Comparison of ENCODE assay signal across 18 cellular contexts in genomic region chr3:56591256-56591655, GRCh38. TPM values are rescaled to one million over a fixed set of nuclear protein-coding genes. Genes with fewer than 3 reads are reported as not detected.
A peak's percentile ranks its signal among the peaks of the same experiment; 100 is the strongest.
DNase-seq lines count a peak whose midpoint lies in the region; ATAC-seq and TF ChIP-seq lines count a peak whose summit lies in the region.
"Had no signal": no experiment of that assay in that cellular context is flagged by ENCODE, and none has a peak within 500 bp of the region (broad histone marks: within the 10 kb centered on the region; RNA-seq: fewer than 3 reads in every experiment).

No MANE protein-coding gene starts in this region.

- TF ChIP-seq POLR2A in IMR-90 (IDR thresholded peaks at IDR 0.05; ENCODE audit: low read depth, low read length) = no peak
- TF ChIP-seq POLR2A in esophagus squamous epithelium (IDR thresholded peaks at IDR 0.05) = no peak

- no peak overlapping the region for H3K56ac ChIP-seq in IMR-90 (ENCODE audit: extremely low read depth, insufficient read depth, low read length)

- H3K27me3 Mint-ChIP-seq in CD8-positive, alpha-beta memory T cell = no peaks in the 10 kb centered on the region
- no peaks in the 10 kb centered on the region for H3K27me3 Mint-ChIP-seq in naive thymus-derived CD4-positive, alpha-beta T cell
- H3K27me3 Mint-ChIP-seq: activated B cell treated with CpG ODN at 0.5 μM for 24 hours had no signal

- no peak overlapping the region for H2BK20ac ChIP-seq in IMR-90 (ENCODE audit: low read depth, low read length)

- peaks cover 44% of the 10 kb centered on the region for H3K4me1 ChIP-seq in CD8-positive, alpha-beta memory T cell (ENCODE audit: insufficient read depth, low read length)
- H3K4me1 ChIP-seq in IMR-90 (ENCODE audit: control insufficient read depth, insufficient read depth, low read length) (peaks cover 10% of the 10 kb centered on the region), adipocyte (ENCODE audit: control insufficient read depth, insufficient read depth, low read length) (peaks cover 20% of the 10 kb centered on the region), esophagus squamous epithelium (no peaks in the 10 kb centered on the region)
- peaks cover 23 to 44% of the 10 kb centered on the region in 2 donors for H3K4me1 ChIP-seq in naive thymus-derived CD4-positive, alpha-beta T cell (ENCODE audit: control insufficient read depth in 2 of 2, insufficient read depth in 2 of 2, low read length in 2 of 2)
- H3K4me1 ChIP-seq: thyroid gland had no signal

- H3K9ac ChIP-seq in IMR-90 (ENCODE audit: low read depth, low read length) (no peak overlapping the region), adipocyte (ENCODE audit: low read length) (no peak overlapping the region)
- H3K9ac ChIP-seq: GM23248 had no signal

- H3K36me3 Mint-ChIP-seq in CD8-positive, alpha-beta memory T cell = peaks cover 6 to 20% (median 8%) of the 10 kb centered on the region in 3 donors
- peaks cover 9 to 30% (median 26%) of the 10 kb centered on the region in 5 donors for H3K36me3 Mint-ChIP-seq in naive thymus-derived CD4-positive, alpha-beta T cell

- no peak overlapping the region for H2AK5ac ChIP-seq in IMR-90 (ENCODE audit: low read depth, low read length)

- TF ChIP-seq CTCF in IMR-90 (conservative IDR thresholded peaks at IDR 0.05; ENCODE audit: low read depth, low read length) (no peak), esophagus squamous epithelium (IDR thresholded peaks at IDR 0.05) (no peak), GM10266 (IDR thresholded peaks at IDR 0.05; ENCODE audit: control insufficient read depth, insufficient read depth, low read depth, missing control alignments) (no peak)

- peak; percentile 82 for ATAC-seq in IMR-90 (ENCODE audit: low read depth)
- no peak for ATAC-seq in naive thymus-derived CD4-positive, alpha-beta T cell
- ATAC-seq: mucosa of descending colon, Panc1 had no signal

- no peak overlapping the region for H2AK9ac ChIP-seq in IMR-90 (replicated peaks; ENCODE audit: low read depth, low read length, poor library complexity)

- no peak overlapping the region for H3K14ac ChIP-seq in IMR-90 (replicated peaks; ENCODE audit: low read depth, low read length)

- no peak overlapping the region for H3K4me3 ChIP-seq in CD8-positive, alpha-beta memory T cell (ENCODE audit: low read length)
- H3K4me3 ChIP-seq in IMR-90 (ENCODE audit: insufficient read depth, low read depth, low read length) (no peak overlapping the region), adipocyte (ENCODE audit: low read length) (no peak overlapping the region), esophagus squamous epithelium (no peak overlapping the region)
- H3K4me3 ChIP-seq in naive thymus-derived CD4-positive, alpha-beta T cell (ENCODE audit: low read length) = no peak overlapping the region
- H3K4me3 ChIP-seq: GM23248, mucosa of descending colon, thyroid gland had no signal

- H4K91ac ChIP-seq in IMR-90 (ENCODE audit: insufficient read depth, low read depth, low read length) = no peak overlapping the region

- no peaks in the 10 kb centered on the region for H3K9me3 Mint-ChIP-seq in CD8-positive, alpha-beta memory T cell
- peaks cover 0 to 2% (median 0%) of the 10 kb centered on the region in 11 donors for H3K9me3 Mint-ChIP-seq in naive thymus-derived CD4-positive, alpha-beta T cell
- H3K9me3 Mint-ChIP-seq: activated B cell treated with CpG ODN at 0.5 μM for 24 hours had no signal

- H2BK15ac ChIP-seq in IMR-90 (ENCODE audit: low read depth, low read length) = no peak overlapping the region

- DNase-seq in CD8-positive, alpha-beta memory T cell = no peak
- DNase-seq in IMR-90 (peak; percentile 40), adipocyte (ENCODE audit: low read depth) (peak; percentile 50), SKM-1 (lab: John Stamatoyannopoulos, UW; ENCODE audit: unreplicated experiment) (no peak), esophagus squamous epithelium (lab: John Stamatoyannopoulos, UW) (no peak), GM10266 (ENCODE audit: extremely low spot score) (no peak)
- no peak for DNase-seq in naive thymus-derived CD4-positive, alpha-beta T cell
- DNase-seq: activated B cell treated with CpG ODN at 0.5 μM for 24 hours; activated CD8-positive, alpha-beta memory T cell treated with anti-CD3 and anti-CD28 coated beads, Interleukin-2, amount 50 U/mL, for 48 hours; DMS79 treated with DMSO at 0.1 percent for 48 hours; kidney; mucosa of descending colon; NCI-H187; NCI-H524; T-helper 1 cell; thyroid gland had no signal

- H3K27ac ChIP-seq in CD8-positive, alpha-beta memory T cell (ENCODE audit: low read depth, low read length) = no peak overlapping the region
- H3K27ac ChIP-seq in IMR-90 (ENCODE audit: insufficient read depth, low read length) (no peak overlapping the region), esophagus squamous epithelium (no peak overlapping the region)
- no peak overlapping the region for H3K27ac ChIP-seq in naive thymus-derived CD4-positive, alpha-beta T cell (ENCODE audit: low read depth, low read length)
- H3K27ac ChIP-seq: GM23248, thyroid gland had no signal

- in situ Hi-C loops in IMR-90 (cut with MboI; ENCODE audit: low sequenced_read_pairs) = no loop called here

- no CpG with 5 or more reads among the region's 2 CpGs for WGBS in IMR-90 (ENCODE audit: extremely low coverage in 2 of 2, insufficient read length in 1 of 2), 2 experiments
- 36% methylated on average over 2 of the region's 2 CpGs for WGBS in esophagus squamous epithelium, 2 donors

- peaks cover 5% of the 10 kb centered on the region; the same call in 1 of the 2 replicates for H3K9me1 ChIP-seq in IMR-90 (ENCODE audit: insufficient read depth, low read length)

- H2AFZ ChIP-seq in IMR-90 (replicated peaks; ENCODE audit: low read length, poor library complexity) = no peak overlapping the region
- H2AFZ ChIP-seq: GM23248 had no signal

- H3K4me3 Mint-ChIP-seq in CD8-positive, alpha-beta memory T cell = no peak overlapping the region
- peak overlapping the region in 5 of 10 donors; percentile 5 to 61 (median 51) for H3K4me3 Mint-ChIP-seq in naive thymus-derived CD4-positive, alpha-beta T cell
- H3K4me3 Mint-ChIP-seq: activated B cell treated with CpG ODN at 0.5 μM for 24 hours had no signal

- H2BK5ac ChIP-seq in IMR-90 (ENCODE audit: low read depth, low read length, poor library complexity, severe bottlenecking) = peak overlapping the region; percentile 28

- H3K27ac Mint-ChIP-seq in CD8-positive, alpha-beta memory T cell = peak overlapping the region; percentile 61 to 95 (median 77)
- H3K27ac Mint-ChIP-seq in naive thymus-derived CD4-positive, alpha-beta T cell = peak overlapping the region in 8 of 9 donors; percentile 43 to 93 (median 92)
- H3K27ac Mint-ChIP-seq: activated B cell treated with CpG ODN at 0.5 μM for 24 hours had no signal

- H2BK120ac ChIP-seq in IMR-90 (ENCODE audit: low read depth, low read length) = no peak overlapping the region

- no peak overlapping the region for H4K8ac ChIP-seq in IMR-90 (ENCODE audit: low read depth in 2 of 2, low read length in 2 of 2)

- no peak overlapping the region for H3K4ac ChIP-seq in IMR-90 (ENCODE audit: low read depth, low read length)

- CTCF ChIA-PET in CD8-positive, alpha-beta memory T cell (lab: Charles Lee) = interaction anchor here (0.9 kb wide), 1 partner anchor 16 kb away, joined by 3 read pairs; no protein-coding TSS in a partner anchor
- CTCF ChIA-PET in IMR-90 (lab: Yijun Ruan, JAX) = no interaction called here
- CTCF ChIA-PET in naive thymus-derived CD4-positive, alpha-beta T cell (lab: Charles Lee) = no interaction called here

- no peaks in the 10 kb centered on the region for H3K9me3 ChIP-seq in CD8-positive, alpha-beta memory T cell (ENCODE audit: low read length)
- no peaks in the 10 kb centered on the region for H3K9me3 ChIP-seq in IMR-90 (ENCODE audit: control insufficient read depth, insufficient read depth, low read length)
- H3K9me3 ChIP-seq in adipocyte (ENCODE audit: control insufficient read depth, low read length) = no peaks in the 10 kb centered on the region
- H3K9me3 ChIP-seq in naive thymus-derived CD4-positive, alpha-beta T cell (ENCODE audit: control insufficient read depth in 2 of 3, low read length in 3 of 3) = no peaks in the 10 kb centered on the region
- no peaks in the 10 kb centered on the region for H3K9me3 ChIP-seq in esophagus squamous epithelium
- H3K9me3 ChIP-seq: mucosa of descending colon, thyroid gland had no signal

- no peaks in the 10 kb centered on the region for H3K36me3 ChIP-seq in CD8-positive, alpha-beta memory T cell (ENCODE audit: insufficient read depth, low read length)
- H3K36me3 ChIP-seq in IMR-90 (ENCODE audit: control insufficient read depth, insufficient read depth, low read length) = peaks cover 2% of the 10 kb centered on the region; the same call in 1 of the 2 replicates
- peaks cover 21% of the 10 kb centered on the region for H3K36me3 ChIP-seq in adipocyte (ENCODE audit: control insufficient read depth, insufficient read depth, low read length, severe bottlenecking)
- H3K36me3 ChIP-seq in naive thymus-derived CD4-positive, alpha-beta T cell (ENCODE audit: control insufficient read depth in 2 of 3, insufficient read depth in 3 of 3, low read length in 3 of 3) = peaks cover 0 to 7% (median 0%) of the 10 kb centered on the region in 3 experiments
- H3K36me3 ChIP-seq in esophagus squamous epithelium = peaks cover 0 to 34% (median 0%) of the 10 kb centered on the region in 3 donors

- H3K23ac ChIP-seq in IMR-90 (ENCODE audit: low read depth, low read length) = no peak overlapping the region

- dilution Hi-C loops in IMR-90 (cut with HindIII; ENCODE audit: low sequenced_read_pairs, unreplicated experiment) = no loop called here

- no TSS peak for BruUV-seq in IMR-90 (replicated peaks; lab: Mats Ljungman, UMichigan)

- H3K18ac ChIP-seq in IMR-90 (ENCODE audit: low read depth, low read length) = no peak overlapping the region

- peaks cover 0 to 3% of the 10 kb centered on the region in 2 experiments; a peak in 2 of 4 replicates for H3K79me1 ChIP-seq in IMR-90 (ENCODE audit: low read depth in 1 of 2, low read length in 2 of 2)

- H3K4me1 Mint-ChIP-seq in CD8-positive, alpha-beta memory T cell = peaks cover 42 to 62% (median 58%) of the 10 kb centered on the region in 3 donors
- H3K4me1 Mint-ChIP-seq in naive thymus-derived CD4-positive, alpha-beta T cell = peaks cover 18 to 64% (median 56%) of the 10 kb centered on the region in 7 donors
- H3K4me1 Mint-ChIP-seq: activated B cell treated with CpG ODN at 0.5 μM for 24 hours had no signal

- 0 out of 2 replicates have a peak overlapping the region, but pooled peaks have one; percentile 45 for H3K4me2 ChIP-seq in IMR-90 (ENCODE audit: low read depth, low read length)

- POLR2A ChIA-PET in CD8-positive, alpha-beta memory T cell (lab: Charles Lee) = interaction anchor here (0.9 kb wide), 1 partner anchor 91 kb away, joined by 3 read pairs; no protein-coding TSS in a partner anchor
- POLR2A ChIA-PET in IMR-90 (lab: Charles Lee; ENCODE audit: unreplicated experiment) = no interaction called here
- POLR2A ChIA-PET in naive thymus-derived CD4-positive, alpha-beta T cell (lab: Charles Lee) = interaction anchor here (0.8 to 3.6 kb wide), 5 partner anchors 19 to 92 kb away, joined by 3 to 21 read pairs (median 4); partner anchors contain the start of gene TASOR

- intact Hi-C loops in IMR-90 (cut with micrococcal nuclease) (no loop called here), esophagus squamous epithelium (cut with DNase I) (no loop called here)
- intact Hi-C loops in naive thymus-derived CD4-positive, alpha-beta T cell (cut with micrococcal nuclease) = loop anchor here in 1 of 2 donors (2.0 to 10.0 kb wide), 3 partner anchors 18 to 334 kb away; no protein-coding TSS in a partner anchor

- H3K27me3 ChIP-seq in CD8-positive, alpha-beta memory T cell (ENCODE audit: insufficient read depth, low read length, poor library complexity, severe bottlenecking) = no peaks in the 10 kb centered on the region
- H3K27me3 ChIP-seq in IMR-90 (ENCODE audit: control insufficient read depth, insufficient read depth, low read length) (no peaks in the 10 kb centered on the region), adipocyte (replicated peaks; ENCODE audit: control insufficient read depth, insufficient read depth, low read length) (no peaks in the 10 kb centered on the region), esophagus squamous epithelium (no peaks in the 10 kb centered on the region)
- no peaks in the 10 kb centered on the region for H3K27me3 ChIP-seq in naive thymus-derived CD4-positive, alpha-beta T cell (ENCODE audit: control insufficient read depth in 2 of 2, insufficient read depth in 2 of 2, low read length in 2 of 2)
- H3K27me3 ChIP-seq: thyroid gland had no signal

- TF ChIP-seq RAD21 in IMR-90 (IDR thresholded peaks at IDR 0.05; ENCODE audit: low read length) = no peak

- 0 out of 2 replicates have a peak, but pooled peaks cover 2% of the 10 kb centered on the region for H4K20me1 ChIP-seq in IMR-90 (ENCODE audit: insufficient read depth, low read length)

- H4K5ac ChIP-seq in IMR-90 (ENCODE audit: low read depth, low read length) = no peak overlapping the region

RNA-seq across cellular contexts. Expression of gene CCDC66, which starts 34.3 kb away (rescaled TPM):
- 10 to 100 TPM; 35.7 to 38.7 TPM for total RNA-seq in CD8-positive, alpha-beta memory T cell
- polyA plus RNA-seq in CD8-positive, alpha-beta memory T cell = 25.0 TPM
- total RNA-seq in IMR-90 (2012; rRNA removed) (9.1 and 12.2 TPM in 2 replicates), esophagus squamous epithelium (10 to 100 TPM in 2 of 4 donors, 1 to 10 TPM in 2; 8.1 to 32.6 (median 15.8) TPM)
- polyA plus RNA-seq in IMR-90 (2012; rRNA removed) = 3.7 and 6.0 TPM in 2 replicates
- 0.37 and 0.75 TPM in 2 replicates for polyA plus RNA-seq in IMR-90 (2012; cell fraction: cytosol; rRNA removed)
- polyA plus RNA-seq in IMR-90 (2012; cell fraction: nucleus; rRNA removed; ENCODE audit: low replicate concordance) = 3.4 and 20.4 TPM in 2 replicates
- total RNA-seq in naive thymus-derived CD4-positive, alpha-beta T cell = 100 to 1,000 TPM in 2 of 5 experiments, 10 to 100 TPM in 3; 38.6 to 115 (median 77.3) TPM
- 10 to 100 TPM; 20.9 to 25.9 TPM for polyA plus RNA-seq in naive thymus-derived CD4-positive, alpha-beta T cell

Comparison
In these comparisons a context has a peak if more than half of its experiments do, and no peak if none do; other contexts are left out.
1. DNase-seq: peak in IMR-90 (single experiment) and adipocyte (single experiment); none in CD8-positive, alpha-beta memory T cell (0 of 5), naive thymus-derived CD4-positive, alpha-beta T cell (0 of 9), SKM-1 (single experiment), esophagus squamous epithelium (single experiment) and GM10266 (single experiment).